In the genomic region with DNA sequence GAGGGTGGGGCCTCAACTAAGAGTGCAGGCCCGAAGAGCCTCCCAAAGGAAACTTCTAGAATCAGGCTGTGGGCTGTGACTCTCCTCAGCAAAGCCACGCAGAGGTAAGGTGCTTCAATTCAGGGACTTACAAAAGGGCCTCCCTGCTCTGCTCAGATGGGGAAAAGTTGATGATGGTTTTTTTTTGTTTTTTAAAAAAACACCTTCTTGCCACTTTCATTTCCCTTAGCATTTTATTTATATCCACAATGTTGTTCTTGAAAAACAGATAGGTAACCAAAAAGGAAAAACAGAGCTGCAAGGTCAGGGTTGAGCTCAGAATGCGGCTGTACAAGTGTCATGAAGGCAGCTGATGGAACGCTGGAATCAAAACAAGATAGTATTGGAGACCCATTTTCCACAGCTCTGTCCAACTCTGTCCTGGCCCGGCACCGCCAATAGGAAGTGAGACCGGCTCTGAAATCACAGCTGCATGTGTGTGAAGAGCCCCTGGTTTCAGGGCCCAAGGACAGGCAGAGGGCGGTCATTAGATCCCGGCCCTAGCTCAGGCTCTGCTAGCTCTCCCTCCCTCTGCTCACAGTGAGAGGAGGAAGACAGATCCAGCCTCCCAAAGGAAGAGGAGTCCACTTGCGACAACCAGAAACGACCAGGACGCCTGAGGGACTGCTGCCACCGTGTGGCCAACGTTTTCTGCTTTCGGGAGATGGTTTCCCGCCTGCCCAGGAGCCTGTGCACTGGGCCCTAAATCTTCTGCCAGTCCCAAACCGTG, we compare ENCODE assay signal across 8 cellular contexts. TPM values are rescaled to one million over a fixed set of nuclear protein-coding genes. Genes with fewer than 3 reads are reported as not detected.
A peak's percentile ranks its signal among the peaks of the same experiment; 100 is the strongest.
DNase-seq lines count a peak whose midpoint lies in the region; ATAC-seq and TF ChIP-seq lines count a peak whose summit lies in the region.

No MANE protein-coding gene starts in this region.

- no peak for ATAC-seq in GM18517 (IDR thresholded peaks at IDR 0.05; ENCODE audit: unreplicated experiment)

- DNase-seq in Calu3: peak; percentile 63
- peak in 57 of 76 experiments; percentile 31 to 81 (median 56) for DNase-seq in HUDEP-2 (lab: John Stamatoyannopoulos, UW; ENCODE audit: unreplicated experiment in 76 of 76)
- peak; percentile 19 for DNase-seq in SK-N-DZ (ENCODE audit: low spot score)
- peak; percentile 73 for DNase-seq in activated naive CD4-positive, alpha-beta T cell treated with anti-CD3 and anti-CD28 coated beads, Interleukin-2, amount 50 U/mL, for 16 hours
- DNase-seq in globus pallidus (ENCODE audit: low spot score): peak; percentile 66
- peak; percentile 79 for DNase-seq in occipital lobe (lab: John Stamatoyannopoulos, UW)
- peak; percentile 86 for DNase-seq in superior temporal gyrus (ENCODE audit: extremely low spot score)

- TF ChIP-seq CTCF in Calu3 (IDR thresholded peaks at IDR 0.05; ENCODE audit: unreplicated experiment): peak; percentile 39

- no peak overlapping the region for H3K4me3 Mint-ChIP-seq in Calu3 (ENCODE audit: low read depth, unreplicated experiment)

- peaks cover 8% of the 10 kb centered on the region for H3K36me3 Mint-ChIP-seq in Calu3 (ENCODE audit: insufficient read depth, unreplicated experiment)

- H3K27ac Mint-ChIP-seq in Calu3 (ENCODE audit: unreplicated experiment): no peak overlapping the region

- H3K27me3 Mint-ChIP-seq in Calu3 (ENCODE audit: unreplicated experiment): no peaks in the 10 kb centered on the region

- H3K9me3 Mint-ChIP-seq in Calu3 (ENCODE audit: low read depth, unreplicated experiment): no peaks in the 10 kb centered on the region

- H3K4me1 Mint-ChIP-seq in Calu3 (ENCODE audit: low read depth, unreplicated experiment): no peaks in the 10 kb centered on the region

- no TSS peak for BruUV-seq in Calu3 (replicated peaks; lab: Mats Ljungman, UMichigan)

- intact Hi-C loops in Calu3 (cut with micrococcal nuclease; ENCODE audit: unreplicated experiment): loop anchor here (2.0 kb wide), 1 partner anchor 136 kb away; no protein-coding TSS in a partner anchor

- CTCF ChIA-PET in Calu3 (lab: Charles Lee): interaction anchor here (0.5 to 1.6 kb wide), 7 partner anchors 9 to 1768 kb away, joined by 3 to 10 read pairs (median 3); partner anchors contain the start of gene KLF2

RNA-seq across cellular contexts. Expression of gene KLF2, which starts 58.3 kb away (rescaled TPM):
- total RNA-seq in Calu3 (2022) (2.5 and 5.0 TPM in 2 replicates), occipital lobe (3.1 TPM)
- not detected in 2 replicates for polyA plus RNA-seq in SK-N-DZ (2014; cell fraction: cytosol; rRNA removed)
- polyA plus RNA-seq in SK-N-DZ (2014; cell fraction: nucleus; rRNA removed): not detected in 2 replicates

Comparison
In these comparisons a context has a peak if more than half of its experiments do, and no peak if none do; other contexts are left out.
1. DNase-seq: peak in every context shown above with its lines; median percentile 86 in superior temporal gyrus; 79 in occipital lobe; 73 in activated naive CD4-positive, alpha-beta T cell treated with anti-CD3 and anti-CD28 coated beads, Interleukin-2, amount 50 U/mL, for 16 hours; 66 in globus pallidus; 63 in Calu3; 56 in HUDEP-2; 19 in SK-N-DZ.